In genomic region chr11:103222801-103223200, GRCh38 we compare ENCODE assay signal across 21 cellular contexts.
"Had no signal": no experiment of that assay in that cellular context is flagged by ENCODE, and none has a peak within 500 bp of the region (broad histone marks: within the 10 kb centered on the region; RNA-seq: fewer than 3 reads in every experiment).

No MANE protein-coding gene starts in this region.

- DNase-seq: activated CD4-positive, alpha-beta T cell treated with anti-CD3 and anti-CD28 coated beads for 4 hours; activated CD4-positive, alpha-beta T cell treated with anti-CD3 and anti-CD28 coated beads, Interleukin-2, amount 50 U/mL, for 48 hours; activated CD4-positive, CD25-positive, alpha-beta regulatory T cell; activated CD8-positive, alpha-beta memory T cell treated with anti-CD3 and anti-CD28 coated beads, Interleukin-2, amount 50 U/mL, for 48 hours; activated naive CD4-positive, alpha-beta T cell treated with Interleukin-2 at 50 U/mL for 16 hours; activated naive CD8-positive, alpha-beta T cell treated with anti-CD3 and anti-CD28 coated beads, Interleukin-2, amount 10 ng/mL, durations not matched to agents 7 days and 5 days; activated T-cell treated with anti-CD3 and anti-CD28 coated beads, Interleukin-2, amount 50 U/mL, for 4 hours; amniotic stem cell; brain microvascular endothelial cell; effector memory CD4-positive, alpha-beta T cell; heart right ventricle; islet precursor cell; left colon; sigmoid colon; spleen; stimulated activated CD4-positive, alpha-beta T cell treated with anti-CD3 and anti-CD28 coated beads, Interleukin-4, amount 100 ng/mL, for 24 hours; stimulated activated naive CD8-positive, alpha-beta T cell treated with anti-CD3 and anti-CD28 coated beads, Interleukin-15, Interleukin-2, amounts not matched to agents 100 U/mL and 50 U/mL, for 24 hours; upper lobe of left lung had no signal

- ATAC-seq: activated T-cell treated with anti-CD3 and anti-CD28 coated beads, Interleukin-2, amount 50 U/mL, for 4 hours; esophagus mucosa; heart right ventricle; left colon; stimulated activated naive CD8-positive, alpha-beta T cell treated with anti-CD3 and anti-CD28 coated beads, Interleukin-15, Interleukin-2, amounts not matched to agents 100 U/mL and 50 U/mL, for 24 hours had no signal

- H3K9me3 ChIP-seq: neutrophil, pancreas, sigmoid colon, spleen, upper lobe of left lung had no signal

- H3K27ac ChIP-seq: brain microvascular endothelial cell, heart right ventricle, neutrophil, pancreas, sigmoid colon, spleen, upper lobe of left lung had no signal

- H3K4me1 ChIP-seq: heart right ventricle, spleen, upper lobe of left lung had no signal

- H3K27me3 ChIP-seq: brain microvascular endothelial cell, heart right ventricle, neutrophil, pancreas, sigmoid colon, spleen, upper lobe of left lung had no signal

- H3K4me3 ChIP-seq: heart right ventricle, pancreas, sigmoid colon, spleen, upper lobe of left lung had no signal

- H3K36me3 ChIP-seq: brain microvascular endothelial cell, neutrophil, pancreas had no signal
